ENCODE assay signal across 8 cellular contexts in genomic region chr13:27622102-27622820, GRCh38. TPM values are rescaled to one million over a fixed set of nuclear protein-coding genes. Genes with fewer than 3 reads are reported as not detected.
DNase-seq lines count a peak whose midpoint lies in the region; ATAC-seq and TF ChIP-seq lines count a peak whose summit lies in the region.

No MANE protein-coding gene starts in this region.

- H3K4me1 ChIP-seq in lung (ENCODE audit: control insufficient read depth in 2 of 2, insufficient read depth in 2 of 2, low read length in 2 of 2), result peaks cover 3 to 22% of the 10 kb centered on the region in 2 donors
- H3K4me1 ChIP-seq in urinary bladder (ENCODE audit: insufficient read depth), result peaks cover 2% of the 10 kb centered on the region

- BruUV-seq in MCF 10A (replicated peaks; lab: Mats Ljungman, UMichigan), result TSS peak; percentile 61

- POLR2A ChIA-PET in MCF 10A (lab: Yijun Ruan, JAX), result interaction anchor here (0.6 to 8.6 kb wide), 24 partner anchors 9 to 569 kb away, joined by 3 to 226 read pairs (median 6); partner anchors contain the start of genes GTF3A and MTIF3

- CTCF ChIA-PET in MCF 10A (lab: Yijun Ruan, JAX), result interaction anchor here (0.7 to 2.5 kb wide), 13 partner anchors 9 to 637 kb away, joined by 3 to 12 read pairs (median 4); no protein-coding TSS in a partner anchor

- H3K4me3 ChIP-seq in MG63 (peak overlapping the region; percentile 96), lung (peak overlapping the region; percentile 62), urinary bladder (ENCODE audit: low read depth, low read length) (peak overlapping the region; percentile 59)

- 9 to 10% methylated on average over 13 of the region's 13 CpGs for WGBS in lung, 2 donors
- WGBS in urinary bladder, result 10% methylated on average over 13 of the region's 13 CpGs

- intact Hi-C loops in MCF 10A (cut with micrococcal nuclease), result no loop called here

- H3K36me3 ChIP-seq in MG63 (peaks cover 42% of the 10 kb centered on the region), lung (ENCODE audit: control insufficient read depth in 2 of 2, insufficient read depth in 2 of 2, low read length in 2 of 2) (peaks cover 0 to 3% of the 10 kb centered on the region in 2 donors), urinary bladder (ENCODE audit: insufficient read depth) (no peaks in the 10 kb centered on the region)

- H3K27ac Mint-ChIP-seq in MCF 10A (ENCODE audit: low read depth, unreplicated experiment), result peak overlapping the region; percentile 74

- H3K4me1 Mint-ChIP-seq in MCF 10A (ENCODE audit: insufficient read depth, unreplicated experiment), result peaks cover 57% of the 10 kb centered on the region

- H3K4me3 Mint-ChIP-seq in MCF 10A (ENCODE audit: unreplicated experiment), result peak overlapping the region; percentile 93

- H3K9me3 ChIP-seq in MG63, result no peaks in the 10 kb centered on the region
- H3K9me3 ChIP-seq in lung (ENCODE audit: control insufficient read depth in 2 of 2, insufficient read depth in 1 of 2, low read length in 1 of 2), result no peaks in the 10 kb centered on the region

- H3K27me3 Mint-ChIP-seq in MCF 10A (ENCODE audit: insufficient read depth, unreplicated experiment), result no peaks in the 10 kb centered on the region

- no peak for TF ChIP-seq CTCF in MCF 10A (IDR thresholded peaks at IDR 0.05; ENCODE audit: unreplicated experiment)
- TF ChIP-seq CTCF in lung (IDR thresholded peaks at IDR 0.05; ENCODE audit: control extremely low read depth, extremely low read depth), result no peak

- peaks cover 34% of the 10 kb centered on the region for H3K36me3 Mint-ChIP-seq in MCF 10A (ENCODE audit: insufficient read depth, unreplicated experiment)

- ATAC-seq in lung (ENCODE audit: insufficient read depth, low FRiP score), result no peak

- H3K27me3 ChIP-seq in MG63 (no peaks in the 10 kb centered on the region), lung (ENCODE audit: control insufficient read depth, insufficient read depth) (no peaks in the 10 kb centered on the region)

- H3K27ac ChIP-seq in lung (ENCODE audit: low read depth in 1 of 2, low read length in 1 of 2) (peak overlapping the region; percentile 83 to 88), urinary bladder (ENCODE audit: low read depth) (peak overlapping the region; percentile 71)

- H3K9me3 Mint-ChIP-seq in MCF 10A (ENCODE audit: unreplicated experiment), result no peaks in the 10 kb centered on the region

- peak; percentile 53 for DNase-seq in SKM-1 treated with dmso at 0.1 percent for 144 hours (lab: John Stamatoyannopoulos, UW; ENCODE audit: unreplicated experiment)
- no peak for DNase-seq in SKM-1 (lab: John Stamatoyannopoulos, UW; ENCODE audit: unreplicated experiment)
- no peak for DNase-seq in MG63
- DNase-seq in MCF 10A (ENCODE audit: unreplicated experiment), result no peak
- no peak for DNase-seq in lung (ENCODE audit: low spot score)
- DNase-seq in NCI-H774 (lab: John Stamatoyannopoulos, UW), result no peak
- DNase-seq in activated CD4-positive, CD25-positive, alpha-beta regulatory T cell treated with anti-CD3 and anti-CD28 coated beads, Interleukin-2, amount 50 U/mL, for 72 hours, result no peak

RNA-seq across cellular contexts. Expression of gene POLR1D, which starts 0.6 kb away (rescaled TPM):
- total RNA-seq in MG63 (2014; rRNA removed; shearing (Covaris generic); ENCODE audit: low replicate concordance), result 138 and 145 TPM in 2 replicates
- 123 and 146 TPM in 2 replicates for total RNA-seq in MCF 10A (2022)
- total RNA-seq in lung, result 100 to 1,000 TPM in 1 of 2 donors, 10 to 100 TPM in 1; 99.5 to 109 TPM
- polyA plus RNA-seq in lung, result 100 to 1,000 TPM in 1 of 2 donors, 10 to 100 TPM in 1; 93.8 to 132 TPM
- total RNA-seq in urinary bladder, result 64.5 TPM
- polyA plus RNA-seq in urinary bladder, result 132 TPM

RNA-seq across cellular contexts. Expression of gene LNX2, which starts 1.9 kb away (rescaled TPM):
- 4.0 and 7.5 TPM in 2 replicates for total RNA-seq in MG63 (2014; rRNA removed; shearing (Covaris generic); ENCODE audit: low replicate concordance)
- total RNA-seq in MCF 10A (2022) (12.3 and 15.6 TPM in 2 replicates), lung (10 to 100 TPM; 30.3 to 49.2 TPM), urinary bladder (11.6 TPM)
- polyA plus RNA-seq in lung (10 to 100 TPM; 12.6 to 14.3 TPM), urinary bladder (4.8 TPM)
